In genomic region chr2:130556441-130556840, GRCh38 we compare ENCODE assay signal across 6 cellular contexts. TPM values are rescaled to one million over a fixed set of nuclear protein-coding genes. Genes with fewer than 3 reads are reported as not detected.
"Had no signal": no experiment of that assay in that cellular context is flagged by ENCODE, and none has a peak within 500 bp of the region (broad histone marks: within the 10 kb centered on the region; RNA-seq: fewer than 3 reads in every experiment).

No MANE protein-coding gene starts in this region.

RNA-seq across cellular contexts. Expression of gene CFC1B, which starts 35.4 kb away (rescaled TPM):
- total RNA-seq: HepG2, HT-29, HT1080, IMR-90, K562 had no signal
- polyA plus RNA-seq: HepG2, IgD-negative memory B cell, IMR-90, K562 had no signal

RNA-seq across cellular contexts. Expression of gene CFC1, which starts 42.9 kb away (rescaled TPM):
- total RNA-seq: HepG2, HT-29, HT1080, IMR-90, K562 had no signal
- polyA plus RNA-seq: HepG2, IgD-negative memory B cell, IMR-90, K562 had no signal

RNA-seq across cellular contexts. Expression of gene POTEI, which starts 47.3 kb away (rescaled TPM):
- total RNA-seq: IMR-90 had no signal
- polyA plus RNA-seq: IgD-negative memory B cell, IMR-90 had no signal

RNA-seq across cellular contexts. Expression of gene POTEJ, which starts 54.8 kb away (rescaled TPM):
- total RNA-seq: HT-29, HT1080, IMR-90, K562 had no signal
- polyA plus RNA-seq: HepG2, IgD-negative memory B cell, IMR-90, K562 had no signal
